Comparison of ENCODE assay signal across 8 cellular contexts in genomic region chr6:27684264-27685211, GRCh38.
DNase-seq lines count a peak whose midpoint lies in the region; TF ChIP-seq lines count a peak whose summit lies in the region.

No MANE protein-coding gene starts in this region.

- BruUV-seq in A673 (replicated peaks; lab: Mats Ljungman, UMichigan), result TSS peak; percentile 98

- TF ChIP-seq CTCF in A673 (conservative IDR thresholded peaks at IDR 0.05; ENCODE audit: low read depth, low read length), result no peak
- TF ChIP-seq CTCF in fibroblast of lung (conservative IDR thresholded peaks at IDR 0.05 in 1 of 2, IDR thresholded peaks at IDR 0.05 in 1 of 2; ENCODE audit: low read depth in 1 of 2, low read length in 2 of 2), result no peak

- CTCF ChIA-PET in A673 (lab: Charles Lee), result no interaction called here

- no peaks in the 10 kb centered on the region for H3K9me2 ChIP-seq in GM23248 (ENCODE audit: insufficient read depth)

- H3K9ac ChIP-seq in GM23248 (no peak overlapping the region), fibroblast of lung (ENCODE audit: insufficient read depth, low read length) (no peak overlapping the region)

- WGBS in GM23248 (ENCODE audit: low coverage in 1 of 2, low lambda C conversion rate in 2 of 2, missing lambda C conversion rate in 2 of 2), 2 experiments, result 17 to 18% methylated on average over 34 of the region's 34 CpGs

- H3K4me3 ChIP-seq in A673 (ENCODE audit: low read depth, low read length, poor library complexity, severe bottlenecking) (no peak overlapping the region), GM23248 (no peak overlapping the region), fibroblast of lung (replicated peaks in 1 of 4; ENCODE audit: control extremely low read depth in 1 of 4, insufficient read depth in 1 of 4, low read depth in 3 of 4, low read length in 4 of 4) (no peak overlapping the region)

- DNase-seq in A673 (ENCODE audit: low spot score), result peak; percentile 93
- peak; percentile 81 for DNase-seq in GM23248
- peak; percentile 90 for DNase-seq in NCI-H748 (lab: John Stamatoyannopoulos, UW; ENCODE audit: unreplicated experiment)
- DNase-seq in activated CD4-positive, alpha-beta T cell treated with anti-CD3 and anti-CD28 coated beads, Interleukin-2, amount 50 U/mL, for 48 hours, result peak; percentile 67 to 72
- peak; percentile 67 to 92 for DNase-seq in fibroblast of lung (ENCODE audit: low read depth in 2 of 2)
- DNase-seq in stimulated activated CD4-positive, alpha-beta T cell treated with anti-CD3 and anti-CD28 coated beads, Interleukin-4, amount 100 ng/mL, for 48 hours (ENCODE audit: low read depth in 2 of 2), result peak; percentile 62
- no peak for DNase-seq in mesenteric fat pad (ENCODE audit: low spot score)
- DNase-seq in medulla oblongata (ENCODE audit: extremely low spot score), result no peak

- H3K27me3 ChIP-seq in A673 (replicated peaks; ENCODE audit: insufficient read depth, low read depth, low read length, poor library complexity) (no peaks in the 10 kb centered on the region), GM23248 (replicated peaks; ENCODE audit: insufficient read depth) (peaks cover 12% of the 10 kb centered on the region), fibroblast of lung (ENCODE audit: control insufficient read depth, insufficient read depth, low read length) (no peaks in the 10 kb centered on the region)

- H4K20me1 ChIP-seq in GM23248 (ENCODE audit: insufficient read depth) (no peaks in the 10 kb centered on the region), fibroblast of lung (ENCODE audit: control insufficient read depth, extremely low read depth, insufficient read depth, low read length) (no peaks in the 10 kb centered on the region)

- no peak overlapping the region for H3K4me2 ChIP-seq in GM23248 (ENCODE audit: unreplicated experiment)
- H3K4me2 ChIP-seq in fibroblast of lung (ENCODE audit: extremely low read depth, insufficient read depth, low read length), result no peak overlapping the region

- H2AFZ ChIP-seq in GM23248 (no peak overlapping the region), fibroblast of lung (ENCODE audit: low read length) (no peak overlapping the region)

- peaks cover 40% of the 10 kb centered on the region for H3F3A ChIP-seq in GM23248 (ENCODE audit: insufficient read depth)

- H3K36me3 ChIP-seq in A673 (ENCODE audit: insufficient read depth, low read length, poor library complexity, severe bottlenecking), result no peaks in the 10 kb centered on the region
- H3K36me3 ChIP-seq in GM23248 (ENCODE audit: low read depth), result no peaks in the 10 kb centered on the region
- no peaks in the 10 kb centered on the region for H3K36me3 ChIP-seq in fibroblast of lung (ENCODE audit: control insufficient read depth, insufficient read depth, low read length)

- in situ Hi-C loops in GM23248 (cut with MboI), result no loop called here

- POLR2A ChIA-PET in A673 (lab: Charles Lee; ENCODE audit: low non-redundant PET), result no interaction called here

- H3K79me2 ChIP-seq in GM23248 (ENCODE audit: insufficient read depth), result no peaks in the 10 kb centered on the region
- no peaks in the 10 kb centered on the region for H3K79me2 ChIP-seq in fibroblast of lung (ENCODE audit: control insufficient read depth, insufficient read depth, low read length)

- intact Hi-C loops in A673 (cut with micrococcal nuclease; ENCODE audit: unreplicated experiment), result loop anchor here (5.0 to 10.0 kb wide), 4 partner anchors 92 to 500 kb away; no protein-coding TSS in a partner anchor

- H3K4me1 ChIP-seq in A673 (ENCODE audit: insufficient read depth, low read length, poor library complexity, severe bottlenecking), result no peaks in the 10 kb centered on the region
- no peaks in the 10 kb centered on the region for H3K4me1 ChIP-seq in GM23248 (ENCODE audit: insufficient read depth)
- no peaks in the 10 kb centered on the region for H3K4me1 ChIP-seq in fibroblast of lung (ENCODE audit: control insufficient read depth, extremely low read depth, insufficient read depth, low read length)

- H3K27ac ChIP-seq in A673 (ENCODE audit: low read depth, low read length, poor library complexity, severe bottlenecking) (no peak overlapping the region), GM23248 (no peak overlapping the region), fibroblast of lung (ENCODE audit: insufficient read depth, low read length) (no peak overlapping the region)

- H3K9me3 ChIP-seq in A673 (ENCODE audit: low read depth, low read length, poor library complexity, severe bottlenecking), result no peaks in the 10 kb centered on the region
- no peaks in the 10 kb centered on the region for H3K9me3 ChIP-seq in GM23248 (ENCODE audit: low read depth)
- H3K9me3 ChIP-seq in fibroblast of lung (ENCODE audit: control insufficient read depth, insufficient read depth, low read depth, low read length), result no peaks in the 10 kb centered on the region

Comparison
In these comparisons a context has a peak if more than half of its experiments do, and no peak if none do; other contexts are left out.
1. DNase-seq: peak in A673 (single experiment), GM23248 (single experiment), NCI-H748 (single experiment), activated CD4-positive, alpha-beta T cell treated with anti-CD3 and anti-CD28 coated beads, Interleukin-2, amount 50 U/mL, for 48 hours (2 of 2), fibroblast of lung (2 of 2) and stimulated activated CD4-positive, alpha-beta T cell treated with anti-CD3 and anti-CD28 coated beads, Interleukin-4, amount 100 ng/mL, for 48 hours (2 of 2); none in mesenteric fat pad (single experiment) and medulla oblongata (single experiment).